24 cellular contexts compared by ENCODE assay signal in genomic region chr3:185112186-185112585, GRCh38.
"Had no signal": no experiment of that assay in that cellular context is flagged by ENCODE, and none has a peak within 500 bp of the region (broad histone marks: within the 10 kb centered on the region; RNA-seq: fewer than 3 reads in every experiment).

No MANE protein-coding gene starts in this region.

- H3K79me2 ChIP-seq: hepatocyte had no signal

- H2AFZ ChIP-seq: hepatocyte had no signal

- H3K9me3 ChIP-seq: colonic mucosa, esophagus muscularis mucosa, esophagus squamous epithelium, gastrocnemius medialis, gastroesophageal sphincter had no signal

- ATAC-seq: effector memory CD8-positive, alpha-beta T cell; esophagus mucosa; foreskin keratinocyte; gastrocnemius medialis; gastroesophageal sphincter; heart left ventricle; heart right ventricle had no signal

- H3K27me3 ChIP-seq: colonic mucosa, dorsolateral prefrontal cortex, esophagus muscularis mucosa, esophagus squamous epithelium, gastrocnemius medialis, gastroesophageal sphincter, heart left ventricle, heart right ventricle, hepatocyte had no signal

- H3K27ac ChIP-seq: colonic mucosa, coronary artery, dorsolateral prefrontal cortex, epithelial cell of prostate, esophagus muscularis mucosa, esophagus squamous epithelium, foreskin keratinocyte, gastrocnemius medialis, gastroesophageal sphincter, heart left ventricle, heart right ventricle, hepatocyte had no signal

- DNase-seq: colonic mucosa; cortex of kidney; dermis blood vessel endothelial cell; dorsolateral prefrontal cortex; effector CD4-positive, alpha-beta T cell; effector CD8-positive, alpha-beta T cell; effector memory CD4-positive, alpha-beta T cell; effector memory CD8-positive, alpha-beta T cell; endodermal cell; erythroblast; esophagus squamous epithelium; foreskin keratinocyte; foreskin melanocyte; gastrocnemius medialis; glutamatergic neuron; head of caudate nucleus; heart left ventricle; heart right ventricle had no signal

- H3K4me1 ChIP-seq: colonic mucosa, esophagus squamous epithelium, foreskin keratinocyte, gastrocnemius medialis had no signal

- H3K4me2 ChIP-seq: hepatocyte had no signal

- H3K36me3 ChIP-seq: colonic mucosa, esophagus muscularis mucosa, esophagus squamous epithelium, gastrocnemius medialis, gastroesophageal sphincter, heart left ventricle, heart right ventricle had no signal

- H3K4me3 ChIP-seq: colonic mucosa, coronary artery, dorsolateral prefrontal cortex, esophagus muscularis mucosa, esophagus squamous epithelium, gastrocnemius medialis, gastroesophageal sphincter, heart left ventricle, heart right ventricle, hepatocyte had no signal
